Comparison of ENCODE assay signal across 7 cellular contexts in the genomic region with DNA sequence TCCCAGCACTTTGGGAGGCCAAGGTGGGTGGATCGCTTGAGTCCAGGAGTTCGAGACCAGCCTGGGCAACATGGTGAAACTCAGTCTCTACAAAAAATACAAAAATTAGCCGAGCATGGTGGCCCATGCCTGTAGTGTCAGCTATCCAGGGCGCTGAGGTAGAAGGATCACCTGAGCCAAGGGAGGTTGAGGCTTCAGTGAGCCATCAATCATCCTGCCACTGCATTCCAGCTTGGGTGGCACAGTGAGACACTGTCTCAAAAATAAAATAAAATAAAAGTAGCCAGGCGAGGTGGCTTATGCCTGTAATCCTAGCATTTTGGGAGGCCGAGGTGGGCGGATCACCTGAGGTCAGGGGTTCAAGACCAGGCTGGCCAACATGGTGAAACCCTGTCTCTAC. TPM values are rescaled to one million over a fixed set of nuclear protein-coding genes. Genes with fewer than 3 reads are reported as not detected.
DNase-seq lines count a peak whose midpoint lies in the region; ATAC-seq and TF ChIP-seq lines count a peak whose summit lies in the region.
"Not testable (repeated sequence)": the region's sequence is repeated elsewhere in the genome, so short reads cannot be mapped to it uniquely, and the experiment has no call there.

No MANE protein-coding gene starts in this region.

- not testable (repeated sequence) for TF ChIP-seq EP300 in tibial nerve (IDR thresholded peaks at IDR 0.05)

- H3K36me3 ChIP-seq in KMS-11 (ENCODE audit: insufficient read depth); tibial nerve: not testable (repeated sequence)
- peaks cover 16% of the 10 kb centered on the region for H3K36me3 ChIP-seq in neutrophil

- H3K79me2 ChIP-seq in KMS-11 (ENCODE audit: insufficient read depth, low read depth) = peaks cover 53% of the 10 kb centered on the region

- H3K36me3 Mint-ChIP-seq in CD14-positive monocyte; activated B cell treated with CpG ODN at 0.5 μM for 24 hours (ENCODE audit: low read depth): not testable (repeated sequence)

- not testable (repeated sequence) for H3K4me3 Mint-ChIP-seq in CD14-positive monocyte, activated B cell treated with CpG ODN at 0.5 μM for 24 hours

- H3K4me1 ChIP-seq in KMS-11 (ENCODE audit: low read depth, poor library complexity, severe bottlenecking) (peaks cover 94% of the 10 kb centered on the region), neutrophil (ENCODE audit: control insufficient read depth in 1 of 2, insufficient read depth in 1 of 2, low read depth in 1 of 2, low read length in 1 of 2) (peaks cover 85 to 88% of the 10 kb centered on the region in 2 experiments), tibial nerve (peaks cover 0 to 85% (median 68%) of the 10 kb centered on the region in 4 donors)

- DNase-seq in CD14-positive monocyte (ENCODE audit: low spot score); activated B cell treated with CpG ODN at 0.5 μM for 24 hours; epithelial cell of prostate (ENCODE audit: low read depth, low spot score); tibial nerve (ENCODE audit: low spot score in 2 of 2): not testable (repeated sequence)
- DNase-seq in Right ventricle myocardium superior = peak; percentile 2

- 91 to 94% methylated on average over 7 of the region's 7 CpGs for WGBS in tibial nerve, 2 donors

- H3K9me3 ChIP-seq in neutrophil, tibial nerve: not testable (repeated sequence)

- not testable (repeated sequence) for H3K9ac ChIP-seq in KMS-11

- peak overlapping the region; percentile 9; the same call in 1 of the 2 replicates for H3K4me2 ChIP-seq in KMS-11

- TF ChIP-seq CTCF in CD14-positive monocyte (IDR thresholded peaks at IDR 0.05); KMS-11 (conservative IDR thresholded peaks at IDR 0.05; ENCODE audit: low read depth, low read length); activated B cell treated with CpG ODN at 0.5 μM for 24 hours (IDR thresholded peaks at IDR 0.05); neutrophil (IDR thresholded peaks at IDR 0.05); tibial nerve (IDR thresholded peaks at IDR 0.05): not testable (repeated sequence)

- not testable (repeated sequence) for H4K20me1 ChIP-seq in KMS-11 (ENCODE audit: insufficient read depth)

- H3K27ac ChIP-seq in KMS-11 (peak overlapping the region; percentile 13; the same call in 1 of the 2 replicates), epithelial cell of prostate (peak overlapping the region; percentile 87), neutrophil (peak overlapping the region; percentile 85), tibial nerve (peak overlapping the region in 3 of 4 donors; percentile 72 to 97 (median 96))

- H2AFZ ChIP-seq in KMS-11 (ENCODE audit: low read depth) = not testable (repeated sequence)

- not testable (repeated sequence) for H3K27me3 ChIP-seq in KMS-11 (ENCODE audit: insufficient read depth, low read depth); neutrophil; tibial nerve

- not testable (repeated sequence) for ATAC-seq in activated B cell treated with CpG ODN at 0.5 μM for 24 hours (ENCODE audit: low read depth); Right ventricle myocardium superior (ENCODE audit: poor library complexity)

- H3K27me3 Mint-ChIP-seq in CD14-positive monocyte (ENCODE audit: low read depth in 3 of 3); activated B cell treated with CpG ODN at 0.5 μM for 24 hours: not testable (repeated sequence)

- H3K4me3 ChIP-seq in KMS-11 (IDR thresholded peaks at IDR 0.05; ENCODE audit: insufficient read depth, low read depth, low read length); tibial nerve: not testable (repeated sequence)
- H3K4me3 ChIP-seq in neutrophil (ENCODE audit: low read depth in 1 of 2, low read length in 1 of 2) = peak overlapping the region in 1 of 2 experiments; percentile 96

- H3K27ac Mint-ChIP-seq in CD14-positive monocyte = peak overlapping the region; percentile 57 to 95 (median 86)
- H3K27ac Mint-ChIP-seq in activated B cell treated with CpG ODN at 0.5 μM for 24 hours = peak overlapping the region; percentile 84

- CTCF ChIA-PET in activated B cell treated with CpG ODN at 0.5 μM for 24 hours (lab: Charles Lee) = interaction anchor here (1.2 to 10.1 kb wide), 2 partner anchors 30 to 448 kb away, joined by 3 to 130 read pairs; no protein-coding TSS in a partner anchor

- not testable (repeated sequence) for H3K9me3 Mint-ChIP-seq in CD14-positive monocyte, activated B cell treated with CpG ODN at 0.5 μM for 24 hours

- not testable (repeated sequence) for TF ChIP-seq POLR2A in tibial nerve (IDR thresholded peaks at IDR 0.05)

- peaks cover 81% of the 10 kb centered on the region for H3K4me1 Mint-ChIP-seq in CD14-positive monocyte
- H3K4me1 Mint-ChIP-seq in activated B cell treated with CpG ODN at 0.5 μM for 24 hours = peaks cover 84% of the 10 kb centered on the region

- POLR2A ChIA-PET in activated B cell treated with CpG ODN at 0.5 μM for 24 hours (lab: Charles Lee) = interaction anchor here (1.1 to 13.0 kb wide), 2 partner anchors 14 to 45 kb away, joined by 4 to 248 read pairs; a partner anchor contains a TSS

- intact Hi-C loops in CD14-positive monocyte (cut with micrococcal nuclease); activated B cell treated with CpG ODN at 0.5 μM for 24 hours (cut with micrococcal nuclease); Right ventricle myocardium superior (cut with DNase I): not testable (repeated sequence)

RNA-seq across cellular contexts. Expression of a gene that starts 13.1 kb away (rescaled TPM):
- 10 to 100 TPM; 13.2 to 22.0 TPM for polyA plus RNA-seq in CD14-positive monocyte
- total RNA-seq in activated B cell treated with CpG ODN at 0.5 μM for 24 hours = 68.1 and 85.1 TPM in 2 replicates
- 24.6 TPM for total RNA-seq in Right ventricle myocardium superior
- 100 to 1,000 TPM in 1 of 4 donors, 10 to 100 TPM in 3; 43.1 to 104 (median 59.0) TPM for total RNA-seq in tibial nerve

RNA-seq across cellular contexts. Expression of a gene that starts 45.7 kb away (rescaled TPM):
- polyA plus RNA-seq in CD14-positive monocyte = 100 to 1,000 TPM; 169 to 197 TPM
- 96.6 and 105 TPM in 2 replicates for total RNA-seq in activated B cell treated with CpG ODN at 0.5 μM for 24 hours
- 71.6 TPM for total RNA-seq in Right ventricle myocardium superior
- total RNA-seq in tibial nerve = 10 to 100 TPM; 27.5 to 48.1 (median 37.8) TPM

RNA-seq across cellular contexts. Expression of a gene that starts 45.9 kb away (rescaled TPM):
- polyA plus RNA-seq in CD14-positive monocyte = under 1 TPM; 0.53 to 0.91 TPM
- 6.1 and 6.2 TPM in 2 replicates for total RNA-seq in activated B cell treated with CpG ODN at 0.5 μM for 24 hours
- total RNA-seq in Right ventricle myocardium superior = 9.1 TPM
- 1 to 10 TPM; 1.4 to 6.9 (median 4.9) TPM for total RNA-seq in tibial nerve

Comparison
In these comparisons a context has a peak if more than half of its experiments do, and no peak if none do; other contexts are left out.
1. H3K27ac ChIP-seq: peak in every context shown above with its lines; median percentile 96 in tibial nerve; 87 in epithelial cell of prostate; 85 in neutrophil; 13 in KMS-11.